7 cellular contexts compared by ENCODE assay signal in genomic region chr19:802497-802887, GRCh38. TPM values are rescaled to one million over a fixed set of nuclear protein-coding genes. Genes with fewer than 3 reads are reported as not detected.
DNase-seq lines count a peak whose midpoint lies in the region; ATAC-seq and TF ChIP-seq lines count a peak whose summit lies in the region.
"Had no signal": no experiment of that assay in that cellular context is flagged by ENCODE, and none has a peak within 500 bp of the region (broad histone marks: within the 10 kb centered on the region; RNA-seq: fewer than 3 reads in every experiment).

No MANE protein-coding gene starts in this region.

- H3K4me3 ChIP-seq in AG10803 (ENCODE audit: low read length) (peak overlapping the region; percentile 41; the same call in 1 of the 2 replicates), iPS-15b (ENCODE audit: low read depth, low read length) (no peak overlapping the region)

- H3K9me3 ChIP-seq in iPS-15b (ENCODE audit: control insufficient read depth, insufficient read depth, low read length): no peaks in the 10 kb centered on the region

- no peaks in the 10 kb centered on the region for H3K27me3 ChIP-seq in iPS-15b (ENCODE audit: control insufficient read depth, insufficient read depth, low read length)

- peaks cover 14% of the 10 kb centered on the region for H3K4me1 ChIP-seq in iPS-15b (ENCODE audit: control insufficient read depth, insufficient read depth, low read length)

- no peak for TF ChIP-seq CTCF in AG10803 (conservative IDR thresholded peaks at IDR 0.05; ENCODE audit: low read length)

- ATAC-seq in GM21390 (IDR thresholded peaks at IDR 0.05; ENCODE audit: unreplicated experiment): no peak

- DNase-seq in AG10803 (ENCODE audit: low read depth) (no peak), NCI-H2227 (lab: John Stamatoyannopoulos, UW; ENCODE audit: unreplicated experiment) (peak; percentile 58), occipital lobe (lab: John Stamatoyannopoulos, UW) (no peak), NOMO-1 treated with DMSO at 0.1 percent for 48 hours (lab: John Stamatoyannopoulos, UW; ENCODE audit: unreplicated experiment) (no peak)
- DNase-seq: GDM1 had no signal

- peak overlapping the region; percentile 60 for H3K9ac ChIP-seq in iPS-15b (ENCODE audit: low read depth, low read length)

- H3K36me3 ChIP-seq in iPS-15b (ENCODE audit: control insufficient read depth, insufficient read depth, low read length): peaks cover 74% of the 10 kb centered on the region

RNA-seq across cellular contexts. Expression of gene PTBP1, which starts 5.2 kb away (rescaled TPM):
- total RNA-seq in occipital lobe: 33.5 TPM

RNA-seq across cellular contexts. Expression of gene PLPPR3, which starts 19.3 kb away (rescaled TPM):
- total RNA-seq in occipital lobe: 99.5 TPM

RNA-seq across cellular contexts. Expression of gene AZU1, which starts 25.1 kb away (rescaled TPM):
- 0.31 TPM for total RNA-seq in occipital lobe

RNA-seq across cellular contexts. Expression of gene PRTN3, which starts 38.3 kb away (rescaled TPM):
- not detected for total RNA-seq in occipital lobe

RNA-seq across cellular contexts. Expression of gene ELANE, which starts 49.6 kb away (rescaled TPM):
- not detected for total RNA-seq in occipital lobe
